20 cellular contexts compared by ENCODE assay signal in genomic region chr3:69452295-69452694, GRCh38.
"Had no signal": no experiment of that assay in that cellular context is flagged by ENCODE, and none has a peak within 500 bp of the region (broad histone marks: within the 10 kb centered on the region; RNA-seq: fewer than 3 reads in every experiment).

No MANE protein-coding gene starts in this region.

- H3K4me3 ChIP-seq: SJSA1, SK-N-MC had no signal

- FAIRE-seq: RCC 7860 had no signal

- H3K27me3 ChIP-seq: SJSA1 had no signal

- H3K36me3 ChIP-seq: SJSA1 had no signal

- H3K9me3 ChIP-seq: SJSA1 had no signal

- H3K4me1 ChIP-seq: SJSA1 had no signal

- DNase-seq: KBM-7, MV-4-11, NCI-H1048, NCI-H1105, NCI-H1436 treated with DMSO at 0.1 percent for 48 hours, NCI-H1694, NCI-H187 treated with DMSO at 0.1 percent for 48 hours, NCI-H2029 treated with DMSO at 0.1 percent for 48 hours, NCI-H2107, NCI-H2227 treated with DMSO at 0.1 percent for 48 hours, NCI-H524 treated with DMSO at 0.1 percent for 48 hours, NCI-H69, NCI-H774, Right ventricle myocardium superior, RPMI8226, SIG-M5 had no signal

- H3K27ac ChIP-seq: HL-60, SJSA1, SK-N-MC had no signal
